Comparison of ENCODE assay signal across 1 cellular context in genomic region chr19:17123041-17123440, GRCh38.
TF ChIP-seq lines count a peak whose summit lies in the region.

No MANE protein-coding gene starts in this region.

TF ChIP-seq in SK-N-SH, 30 proteins besides CTCF, POLR2A, EP300 and RAD21 (continued from another document):
- TF ChIP-seq REST (IDR thresholded peaks at IDR 0.05; ENCODE audit: low read depth, low read length) (no peak), RXRA (IDR thresholded peaks at IDR 0.05; ENCODE audit: borderline replicate concordance, low read depth) (no peak), GATA2 (CRISPR knock-in tag; IDR thresholded peaks at IDR 0.05) (no peak), ELF1 (IDR thresholded peaks at IDR 0.05) (no peak), RCOR1 (IDR thresholded peaks at IDR 0.05; ENCODE audit: low read length) (no peak), SIN3A (IDR thresholded peaks at IDR 0.05; ENCODE audit: borderline replicate concordance, low read depth, low read length) (no peak)
